Comparison of ENCODE assay signal across 1 cellular context in the genomic region with DNA sequence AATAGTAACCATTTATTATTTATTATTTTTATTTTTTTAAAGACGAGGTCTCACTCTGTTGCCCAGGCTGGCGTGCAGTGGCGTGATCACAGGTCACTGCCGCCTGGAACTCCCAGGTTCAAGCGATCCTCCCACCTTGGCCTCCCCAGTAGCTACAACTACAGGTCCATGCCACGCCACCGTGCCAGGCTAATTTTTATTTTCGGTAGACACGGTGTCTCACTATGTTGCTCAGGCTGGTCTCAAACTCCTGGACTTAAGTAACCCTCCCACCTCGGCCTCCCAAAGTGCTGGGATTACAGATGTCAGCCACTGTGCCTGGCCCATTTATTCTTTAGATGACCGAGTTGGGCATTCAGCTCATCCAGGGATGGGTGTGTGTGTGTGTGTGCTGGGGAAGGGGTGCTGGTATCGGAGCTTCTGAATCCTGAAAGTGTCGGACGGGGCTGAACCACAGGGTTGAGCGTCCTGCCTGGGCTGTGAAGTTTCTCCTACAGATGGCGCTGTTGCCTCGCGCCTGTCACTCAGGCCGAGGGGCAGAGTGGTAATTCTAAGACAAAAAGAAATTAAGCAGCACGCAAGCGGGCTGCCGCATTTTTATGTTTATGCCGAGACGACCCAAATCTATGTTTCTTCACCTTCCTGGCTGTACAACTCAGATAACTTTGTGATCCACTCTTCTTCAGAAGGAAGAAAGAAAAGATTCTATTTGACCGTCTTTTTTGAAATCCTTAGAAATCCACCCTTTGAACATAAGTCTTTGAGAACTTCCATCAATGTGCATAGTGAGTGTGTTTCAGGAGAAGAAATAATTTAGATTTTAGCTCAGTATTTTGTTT.
TF ChIP-seq lines count a peak whose summit lies in the region.

No MANE protein-coding gene starts in this region.

TF ChIP-seq in GM23338, 12 proteins besides CTCF, POLR2A, EP300 and RAD21 (continued from another document):
- TF ChIP-seq, protein P1, sequence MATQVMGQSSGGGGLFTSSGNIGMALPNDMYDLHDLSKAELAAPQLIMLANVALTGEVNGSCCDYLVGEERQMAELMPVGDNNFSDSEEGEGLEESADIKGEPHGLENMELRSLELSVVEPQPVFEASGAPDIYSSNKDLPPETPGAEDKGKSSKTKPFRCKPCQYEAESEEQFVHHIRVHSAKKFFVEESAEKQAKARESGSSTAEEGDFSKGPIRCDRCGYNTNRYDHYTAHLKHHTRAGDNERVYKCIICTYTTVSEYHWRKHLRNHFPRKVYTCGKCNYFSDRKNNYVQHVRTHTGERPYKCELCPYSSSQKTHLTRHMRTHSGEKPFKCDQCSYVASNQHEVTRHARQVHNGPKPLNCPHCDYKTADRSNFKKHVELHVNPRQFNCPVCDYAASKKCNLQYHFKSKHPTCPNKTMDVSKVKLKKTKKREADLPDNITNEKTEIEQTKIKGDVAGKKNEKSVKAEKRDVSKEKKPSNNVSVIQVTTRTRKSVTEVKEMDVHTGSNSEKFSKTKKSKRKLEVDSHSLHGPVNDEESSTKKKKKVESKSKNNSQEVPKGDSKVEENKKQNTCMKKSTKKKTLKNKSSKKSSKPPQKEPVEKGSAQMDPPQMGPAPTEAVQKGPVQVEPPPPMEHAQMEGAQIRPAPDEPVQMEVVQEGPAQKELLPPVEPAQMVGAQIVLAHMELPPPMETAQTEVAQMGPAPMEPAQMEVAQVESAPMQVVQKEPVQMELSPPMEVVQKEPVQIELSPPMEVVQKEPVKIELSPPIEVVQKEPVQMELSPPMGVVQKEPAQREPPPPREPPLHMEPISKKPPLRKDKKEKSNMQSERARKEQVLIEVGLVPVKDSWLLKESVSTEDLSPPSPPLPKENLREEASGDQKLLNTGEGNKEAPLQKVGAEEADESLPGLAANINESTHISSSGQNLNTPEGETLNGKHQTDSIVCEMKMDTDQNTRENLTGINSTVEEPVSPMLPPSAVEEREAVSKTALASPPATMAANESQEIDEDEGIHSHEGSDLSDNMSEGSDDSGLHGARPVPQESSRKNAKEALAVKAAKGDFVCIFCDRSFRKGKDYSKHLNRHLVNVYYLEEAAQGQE (IDR thresholded peaks at IDR 0.05; ENCODE audit: unreplicated experiment): no peak
- TF ChIP-seq EZH2phosphoT487 (IDR thresholded peaks at IDR 0.05; ENCODE audit: unreplicated experiment): no peak
- TF ChIP-seq ETS1 (IDR thresholded peaks at IDR 0.05): no peak
- TF ChIP-seq NANOG (IDR thresholded peaks at IDR 0.05; ENCODE audit: borderline replicate concordance): no peak
- TF ChIP-seq POLR2AphosphoS5 (IDR thresholded peaks at IDR 0.05; ENCODE audit: low read depth): no peak
- no peak for TF ChIP-seq ZNF114 (CRISPR knock-in tag; IDR thresholded peaks at IDR 0.05)
